20 cellular contexts compared by ENCODE assay signal in the genomic region with DNA sequence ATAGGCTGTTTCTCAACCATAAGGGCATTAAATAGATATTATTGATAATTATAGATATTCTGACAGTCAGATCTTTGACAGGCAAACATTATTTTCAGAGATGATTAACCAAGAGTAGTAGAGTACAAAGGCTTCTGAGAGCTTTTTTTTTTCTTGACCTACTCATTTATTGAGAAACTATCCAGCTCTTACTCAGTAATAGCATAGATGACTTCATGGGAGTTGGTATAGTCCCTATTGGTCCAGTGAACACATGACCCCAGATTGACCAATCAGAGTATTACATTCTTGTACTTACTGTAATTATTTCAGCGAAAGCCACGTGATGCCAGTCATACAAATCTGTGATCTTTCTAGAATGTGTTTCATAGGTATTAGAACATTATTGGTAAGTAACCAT.
DNase-seq lines count a peak whose midpoint lies in the region; ATAC-seq and TF ChIP-seq lines count a peak whose summit lies in the region.
"Had no signal": no experiment of that assay in that cellular context is flagged by ENCODE, and none has a peak within 500 bp of the region (broad histone marks: within the 10 kb centered on the region; RNA-seq: fewer than 3 reads in every experiment).

No MANE protein-coding gene starts in this region.

- H3K9me3 ChIP-seq in HCT116 (ENCODE audit: control insufficient read depth in 1 of 2, insufficient read depth in 1 of 2, low read depth in 1 of 2, low read length in 2 of 2) (no peaks in the 10 kb centered on the region), trophoblast cell (ENCODE audit: insufficient read depth, low read depth, low read length) (no peaks in the 10 kb centered on the region), colonic mucosa (no peaks in the 10 kb centered on the region)
- H3K9me3 ChIP-seq: Caco-2 had no signal

- no peak overlapping the region for H3K27ac ChIP-seq in HCT116 (ENCODE audit: low read depth, low read length)
- H3K27ac ChIP-seq in trophoblast cell (ENCODE audit: low read depth, low read length), result no peak overlapping the region
- H3K27ac ChIP-seq in colonic mucosa, result no peak overlapping the region
- H3K27ac ChIP-seq: C4-2B had no signal

- TF ChIP-seq CTCF in HCT116 (IDR thresholded peaks at IDR 0.05 in 2 of 3, conservative IDR thresholded peaks at IDR 0.05 in 1 of 3; ENCODE audit: borderline replicate concordance in 1 of 3, insufficient read depth in 1 of 3, low read depth in 2 of 3, low read length in 2 of 3) (no peak), colonic mucosa (IDR thresholded peaks at IDR 0.05) (no peak)

- CTCF ChIA-PET in HCT116 (lab: Charles Lee), result no interaction called here
- CTCF ChIA-PET in activated naive CD4-positive, alpha-beta T cell treated with anti-CD3 and anti-CD28 coated beads for 36 hours (lab: Charles Lee), result no interaction called here

- H3K36me3 ChIP-seq in HCT116 (ENCODE audit: control insufficient read depth in 1 of 2, insufficient read depth in 2 of 2, low read length in 2 of 2) (no peaks in the 10 kb centered on the region), trophoblast cell (ENCODE audit: control insufficient read depth in 1 of 2, insufficient read depth in 2 of 2, low read length in 2 of 2) (no peaks in the 10 kb centered on the region), colonic mucosa (no peaks in the 10 kb centered on the region)

- no peaks in the 10 kb centered on the region for H3K79me1 ChIP-seq in trophoblast cell (ENCODE audit: low read length)

- no peaks in the 10 kb centered on the region for H3K27me3 Mint-ChIP-seq in activated naive CD4-positive, alpha-beta T cell treated with anti-CD3 and anti-CD28 coated beads for 36 hours (ENCODE audit: low read depth)
- H3K27me3 Mint-ChIP-seq: CD4-positive, alpha-beta T cell; IgD-negative memory B cell had no signal

- H3K27me3 ChIP-seq in HCT116 (ENCODE audit: insufficient read depth, low read length) (no peaks in the 10 kb centered on the region), trophoblast cell (ENCODE audit: insufficient read depth, low read length) (no peaks in the 10 kb centered on the region), colonic mucosa (no peaks in the 10 kb centered on the region)

- no peak overlapping the region for H4K12ac ChIP-seq in trophoblast cell (ENCODE audit: low read depth, low read length)

- H3K79me2 ChIP-seq in HCT116 (ENCODE audit: insufficient read depth, low read length), result no peaks in the 10 kb centered on the region
- no peaks in the 10 kb centered on the region for H3K79me2 ChIP-seq in trophoblast cell (ENCODE audit: control insufficient read depth, insufficient read depth, low read length, poor library complexity)

- H3K4me2 ChIP-seq in HCT116 (ENCODE audit: low read length) (no peak overlapping the region), trophoblast cell (ENCODE audit: low read length) (no peak overlapping the region)

- H4K8ac ChIP-seq in trophoblast cell (ENCODE audit: low read depth, low read length), result no peak overlapping the region

- no peak overlapping the region for H3K4ac ChIP-seq in trophoblast cell (ENCODE audit: low read depth, low read length)

- no peak overlapping the region for H2BK120ac ChIP-seq in trophoblast cell (ENCODE audit: insufficient read depth, low read length, poor library complexity)

- no peak overlapping the region for H3K27ac Mint-ChIP-seq in activated naive CD4-positive, alpha-beta T cell treated with anti-CD3 and anti-CD28 coated beads for 36 hours
- H3K27ac Mint-ChIP-seq: CD4-positive, alpha-beta T cell; IgD-negative memory B cell had no signal

- WGBS in trophoblast cell (ENCODE audit: extremely low coverage, insufficient coverage, insufficient read length), result no CpG with 5 or more reads among the region's 2 CpGs

- no peaks in the 10 kb centered on the region; the same call in 1 of the 2 replicates for H3K9me2 ChIP-seq in HCT116 (ENCODE audit: insufficient read depth)

- no peaks in the 10 kb centered on the region for H3K9me3 Mint-ChIP-seq in activated naive CD4-positive, alpha-beta T cell treated with anti-CD3 and anti-CD28 coated beads for 36 hours
- H3K9me3 Mint-ChIP-seq: IgD-negative memory B cell had no signal

- no TSS peak for BruUV-seq in HCT116 (replicated peaks; lab: Mats Ljungman, UMichigan)

- DNase-seq in HCT116 (ENCODE audit: low read depth, low spot score), result no peak
- DNase-seq in amniotic epithelial cell (ENCODE audit: low read depth), result peak; percentile 3
- DNase-seq in trophoblast cell, result no peak
- DNase-seq in colonic mucosa, result no peak
- DNase-seq in activated naive CD4-positive, alpha-beta T cell treated with anti-CD3 and anti-CD28 coated beads for 36 hours, result no peak
- DNase-seq: AML-193; Caco-2; CD4-positive, alpha-beta T cell; DMS153; DMS79; GDM1; GOT3; H7; Karpas-422; KBM-7 had no signal

- no peak overlapping the region for H3K18ac ChIP-seq in trophoblast cell (ENCODE audit: low read length)

- POLR2A ChIA-PET in HCT116 (lab: Charles Lee), result no interaction called here

- H2AFZ ChIP-seq in HCT116 (ENCODE audit: low read depth, low read length, poor library complexity, severe bottlenecking) (peak overlapping the region; percentile 7), trophoblast cell (ENCODE audit: insufficient read depth, low read length, poor library complexity) (no peak overlapping the region)

- no peak overlapping the region for H4K91ac ChIP-seq in trophoblast cell (ENCODE audit: low read depth, low read length)

- TF ChIP-seq POLR2A in HCT116 (IDR thresholded peaks at IDR 0.05; ENCODE audit: borderline replicate concordance, extremely low read depth, insufficient read depth, insufficient read length), result no peak

- RAD21 ChIA-PET in HCT116 (lab: Charles Lee; ENCODE audit: low non-redundant PET in 1 of 2, low total read pairs in 2 of 2, uncharacterized antibody in 2 of 2, unreplicated experiment in 2 of 2), result no interaction called here

- H3K4me3 ChIP-seq in HCT116 (replicated peaks in 1 of 2; ENCODE audit: low read depth in 1 of 2, low read length in 2 of 2), result no peak overlapping the region
- H3K4me3 ChIP-seq in trophoblast cell (ENCODE audit: low read depth, low read length), result no peak overlapping the region
- no peak overlapping the region for H3K4me3 ChIP-seq in colonic mucosa

- no peak overlapping the region for H2AK5ac ChIP-seq in trophoblast cell (ENCODE audit: low read length)

- H3K4me1 ChIP-seq in HCT116 (ENCODE audit: control insufficient read depth in 1 of 2, insufficient read depth in 2 of 2, low read length in 2 of 2), result no peaks in the 10 kb centered on the region
- no peaks in the 10 kb centered on the region for H3K4me1 ChIP-seq in trophoblast cell (ENCODE audit: control insufficient read depth in 1 of 2, insufficient read depth in 2 of 2, low read length in 2 of 2)
- H3K4me1 ChIP-seq in colonic mucosa, result no peaks in the 10 kb centered on the region
- H3K4me1 ChIP-seq: Caco-2 had no signal

- H3K14ac ChIP-seq in trophoblast cell (ENCODE audit: low read length), result no peak overlapping the region

- intact Hi-C loops in HCT116 (cut with micrococcal nuclease) (no loop called here), colonic mucosa (cut with DNase I) (no loop called here)
- intact Hi-C loops in activated naive CD4-positive, alpha-beta T cell treated with anti-CD3 and anti-CD28 coated beads for 36 hours (cut with micrococcal nuclease), result no loop called here

- ATAC-seq in HCT116, result no peak
- peak; percentile 51 for ATAC-seq in HG03432 (IDR thresholded peaks at IDR 0.05; ENCODE audit: unreplicated experiment)
- no peak for ATAC-seq in GM18498 (IDR thresholded peaks at IDR 0.05; ENCODE audit: unreplicated experiment)
- ATAC-seq: HepG2 had no signal

- H3K23ac ChIP-seq in trophoblast cell (ENCODE audit: low read length), result no peak overlapping the region

- H3K4me3 Mint-ChIP-seq in activated naive CD4-positive, alpha-beta T cell treated with anti-CD3 and anti-CD28 coated beads for 36 hours, result no peak overlapping the region
- H3K4me3 Mint-ChIP-seq: CD4-positive, alpha-beta T cell; IgD-negative memory B cell had no signal

- no peaks in the 10 kb centered on the region for H4K20me1 ChIP-seq in HCT116 (ENCODE audit: insufficient read depth)

- no peaks in the 10 kb centered on the region for H3K36me3 Mint-ChIP-seq in activated naive CD4-positive, alpha-beta T cell treated with anti-CD3 and anti-CD28 coated beads for 36 hours (ENCODE audit: low read depth)
- H3K36me3 Mint-ChIP-seq: IgD-negative memory B cell had no signal

- TF ChIP-seq RAD21 in HCT116 (IDR thresholded peaks at IDR 0.05; ENCODE audit: low read depth), result no peak

- H2BK12ac ChIP-seq in trophoblast cell (ENCODE audit: low read length), result no peak overlapping the region

- H3K4me1 Mint-ChIP-seq in activated naive CD4-positive, alpha-beta T cell treated with anti-CD3 and anti-CD28 coated beads for 36 hours (ENCODE audit: low read depth), result no peaks in the 10 kb centered on the region
- H3K4me1 Mint-ChIP-seq: IgD-negative memory B cell had no signal

- no peak overlapping the region for H2BK5ac ChIP-seq in trophoblast cell (ENCODE audit: low read depth, low read length, poor library complexity)

- H3K9ac ChIP-seq in HCT116 (ENCODE audit: low read length) (no peak overlapping the region), trophoblast cell (ENCODE audit: low read length) (no peak overlapping the region), colonic mucosa (ENCODE audit: low read depth in 2 of 2, low read length in 2 of 2) (no peak overlapping the region)

TF ChIP-seq in HCT116, 20 proteins besides CTCF, POLR2A, EP300 and RAD21 (continues in another document):
- TF ChIP-seq, protein P1, sequence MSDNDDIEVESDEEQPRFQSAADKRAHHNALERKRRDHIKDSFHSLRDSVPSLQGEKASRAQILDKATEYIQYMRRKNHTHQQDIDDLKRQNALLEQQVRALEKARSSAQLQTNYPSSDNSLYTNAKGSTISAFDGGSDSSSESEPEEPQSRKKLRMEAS (IDR thresholded peaks at IDR 0.05), result no peak
- no peak for TF ChIP-seq EZH2phosphoT487 (IDR thresholded peaks at IDR 0.05; ENCODE audit: borderline replicate concordance)
- TF ChIP-seq ELF1 (IDR thresholded peaks at IDR 0.05; ENCODE audit: borderline replicate concordance, low read depth), result no peak
- TF ChIP-seq CBX3 (IDR thresholded peaks at IDR 0.05; ENCODE audit: low read depth), result no peak
- TF ChIP-seq SIN3A (IDR thresholded peaks at IDR 0.05; ENCODE audit: low read depth), result no peak
- TF ChIP-seq ZNF274 (IDR thresholded peaks at IDR 0.05; ENCODE audit: low read depth, low read length), result no peak
- no peak for TF ChIP-seq YY1 (IDR thresholded peaks at IDR 0.05; ENCODE audit: extremely low read depth, insufficient replicate concordance, low read depth, low read length)
- TF ChIP-seq POLR2AphosphoS5 (IDR thresholded peaks at IDR 0.05; ENCODE audit: low read depth, low read length), result no peak
- no peak for TF ChIP-seq FOSL1 (IDR thresholded peaks at IDR 0.05; ENCODE audit: low read depth)
- TF ChIP-seq SP1 (IDR thresholded peaks at IDR 0.05; ENCODE audit: low read depth), result no peak
- no peak for TF ChIP-seq JUND (IDR thresholded peaks at IDR 0.05)
- TF ChIP-seq CEBPB (IDR thresholded peaks at IDR 0.05; ENCODE audit: low read depth), result no peak
